In the genomic region with DNA sequence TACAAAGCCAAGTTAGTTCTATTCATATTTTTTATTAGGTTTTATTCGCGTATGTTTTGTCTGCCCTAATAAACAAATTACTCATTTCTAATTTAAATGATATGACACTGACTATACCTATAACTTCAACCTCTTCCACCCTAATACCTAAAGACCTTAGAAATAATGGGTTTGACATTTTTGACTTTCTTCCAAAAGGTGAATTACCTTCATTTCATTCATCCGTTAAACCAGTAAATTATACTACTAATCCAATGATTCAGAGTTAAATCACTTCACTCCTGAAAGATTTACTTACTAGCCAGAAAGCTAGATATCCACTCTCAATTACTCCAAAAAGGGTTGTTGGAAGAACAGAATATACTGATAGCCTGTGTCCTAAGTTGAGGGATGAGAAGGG, we compare ENCODE assay signal across 25 cellular contexts. TPM values are rescaled to one million over a fixed set of nuclear protein-coding genes. Genes with fewer than 3 reads are reported as not detected.
"Had no signal": no experiment of that assay in that cellular context is flagged by ENCODE, and none has a peak within 500 bp of the region (broad histone marks: within the 10 kb centered on the region; RNA-seq: fewer than 3 reads in every experiment).

No MANE protein-coding gene starts in this region.

- H3K9me3 ChIP-seq: esophagus squamous epithelium, ovary, thyroid gland, upper lobe of left lung, vagina had no signal

- ATAC-seq: activated naive CD8-positive, alpha-beta T cell treated with anti-CD3 and anti-CD28 coated beads, Interleukin-2, amount 50 U/mL, for 24 hours; left cardiac atrium; left ventricle myocardium superior; naive thymus-derived CD4-positive, alpha-beta T cell; stimulated activated naive CD8-positive, alpha-beta T cell treated with anti-CD3 and anti-CD28 coated beads, Interleukin-15, amount 100 ng/mL, for 72 hours had no signal

- H3K4me3 ChIP-seq: esophagus squamous epithelium, ovary, smooth muscle cell, thyroid gland, upper lobe of left lung, vagina had no signal

- H3K27me3 ChIP-seq: esophagus squamous epithelium, ovary, thyroid gland, upper lobe of left lung, vagina had no signal

- DNase-seq: activated CD4-positive, alpha-beta T cell treated with anti-CD3 and anti-CD28 coated beads for 4 hours; activated CD4-positive, alpha-beta T cell treated with anti-CD3 and anti-CD28 coated beads, Interleukin-2, amount 50 U/mL, for 48 hours; activated CD4-positive, CD25-positive, alpha-beta regulatory T cell; activated CD8-positive, alpha-beta memory T cell treated with anti-CD3 and anti-CD28 coated beads for 24 hours; activated gamma-delta T cell treated with Interleukin-2 at 50 U/mL for 16 hours; activated naive CD8-positive, alpha-beta T cell treated with anti-CD3 and anti-CD28 coated beads, Interleukin-2, amount 50 U/mL, for 24 hours; amygdala; central memory CD4-positive, alpha-beta T cell; endodermal cell; esophagus squamous epithelium; glutamatergic neuron; left cardiac atrium; left ventricle myocardium superior; midbrain; naive thymus-derived CD4-positive, alpha-beta T cell; ovary; retina; stimulated activated CD4-positive, alpha-beta T cell treated with anti-CD3 and anti-CD28 coated beads, Interleukin-1b, Interleukin-23, amount 100 ng/mL, for 48 hours; stimulated activated CD4-positive, alpha-beta T cell treated with anti-CD3 and anti-CD28 coated beads, Interleukin-4, amount 100 ng/mL, for 4 hours; stimulated activated CD8-positive, alpha-beta memory T cell treated with anti-CD3 and anti-CD28 coated beads, Interleukin-4, amount 100 ng/mL, for 48 hours; stimulated activated naive CD8-positive, alpha-beta T cell treated with anti-CD3 and anti-CD28 coated beads, Interleukin-15, amount 100 ng/mL, for 72 hours; thyroid gland; upper lobe of left lung had no signal

- H3K27ac ChIP-seq: ovary, thyroid gland, upper lobe of left lung, vagina had no signal

- H3K4me2 ChIP-seq: smooth muscle cell had no signal

RNA-seq across cellular contexts. Expression of a gene that starts 17.7 kb away (rescaled TPM):
- total RNA-seq: vagina had no signal

RNA-seq across cellular contexts. Expression of a gene that starts 39.3 kb away (rescaled TPM):
- total RNA-seq: esophagus squamous epithelium; left cardiac atrium; left ventricle myocardium superior; naive thymus-derived CD4-positive, alpha-beta T cell; ovary; thyroid gland; upper lobe of left lung; vagina had no signal
- polyA plus RNA-seq: naive thymus-derived CD4-positive, alpha-beta T cell had no signal
